Comparison of ENCODE assay signal across 18 cellular contexts in genomic region chr11:61273151-61274078, GRCh38. TPM values are rescaled to one million over a fixed set of nuclear protein-coding genes. Genes with fewer than 3 reads are reported as not detected.
DNase-seq lines count a peak whose midpoint lies in the region; ATAC-seq, FAIRE-seq and TF ChIP-seq lines count a peak whose summit lies in the region.
"Had no signal": no experiment of that assay in that cellular context is flagged by ENCODE, and none has a peak within 500 bp of the region (broad histone marks: within the 10 kb centered on the region; RNA-seq: fewer than 3 reads in every experiment).

No MANE protein-coding gene starts in this region.

- in situ Hi-C loops in Panc1 (cut with HindIII; ENCODE audit: low pct_unique_long_range_greater_than_20kb, low sequenced_read_pairs) = no loop called here

- BruUV-seq in Panc1 (replicated peaks; lab: Mats Ljungman, UMichigan) = no TSS peak

- no peak for TF ChIP-seq POLR2A in erythroblast (IDR thresholded peaks at IDR 0.05; ENCODE audit: low read length)

- H3K4me3 ChIP-seq in Panc1 (ENCODE audit: low read depth in 2 of 2, low read length in 2 of 2) = no peak overlapping the region
- no peak overlapping the region for H3K4me3 ChIP-seq in kidney (ENCODE audit: low read length in 2 of 2)
- no peak overlapping the region for H3K4me3 ChIP-seq in small intestine (ENCODE audit: low read depth in 1 of 2, low read length in 2 of 2)
- H3K4me3 ChIP-seq: cardiac muscle cell had no signal

- peak in 65 of 76 experiments; percentile 2 to 83 (median 57) for DNase-seq in HUDEP-2 (lab: John Stamatoyannopoulos, UW; ENCODE audit: unreplicated experiment in 76 of 76)
- no peak for DNase-seq in Panc1 (ENCODE audit: low read depth, low spot score)
- peak; percentile 85 for DNase-seq in kidney
- peak; percentile 51 for DNase-seq in small intestine
- DNase-seq in erythroblast (lab: John Stamatoyannopoulos, UW) = no peak
- DNase-seq in retina = no peak
- no peak for DNase-seq in Kasumi-1 (lab: John Stamatoyannopoulos, UW)
- DNase-seq in activated CD8-positive, alpha-beta memory T cell treated with anti-CD3 and anti-CD28 coated beads, Interleukin-2, amount 50 U/mL, for 48 hours = no peak
- DNase-seq: activated CD8-positive, alpha-beta memory T cell treated with anti-CD3 and anti-CD28 coated beads, Interleukin-2, amount 10 ng/mL, durations not matched to agents 7 days and 5 days; activated naive CD4-positive, alpha-beta T cell treated with anti-CD3 and anti-CD28 coated beads for 36 hours; CD4-positive, alpha-beta memory T cell; endodermal cell; GOT3; NCI-H1930; stimulated activated naive CD8-positive, alpha-beta T cell treated with anti-CD3 and anti-CD28 coated beads, Interleukin-15, amount 100 ng/mL, for 72 hours had no signal

- CTCF ChIA-PET in Panc1 (lab: Charles Lee) = interaction anchor here (0.7 kb wide), 1 partner anchor 8 kb away, joined by 9 read pairs; no protein-coding TSS in a partner anchor

- intact Hi-C loops in Panc1 (cut with micrococcal nuclease; ENCODE audit: unreplicated experiment) (no loop called here), kidney (cut with DNase I) (no loop called here)

- H3K9me3 ChIP-seq in Panc1 (ENCODE audit: control insufficient read depth, insufficient read depth, low read depth, low read length) = no peaks in the 10 kb centered on the region
- H3K9me3 ChIP-seq in kidney (ENCODE audit: control insufficient read depth in 1 of 2, low read length in 2 of 2) = no peaks in the 10 kb centered on the region
- H3K9me3 ChIP-seq in small intestine (ENCODE audit: control insufficient read depth, low read depth) = no peaks in the 10 kb centered on the region

- H3K27ac ChIP-seq in Panc1 (ENCODE audit: low read length) (no peak overlapping the region), kidney (ENCODE audit: low read depth in 2 of 2, low read length in 2 of 2) (no peak overlapping the region), small intestine (ENCODE audit: low read depth in 1 of 2, low read length in 1 of 2) (no peak overlapping the region)
- H3K27ac ChIP-seq: cardiac muscle cell had no signal

- no peaks in the 10 kb centered on the region for H3K27me3 ChIP-seq in Panc1 (ENCODE audit: control insufficient read depth, insufficient read depth, low read length)
- no peaks in the 10 kb centered on the region for H3K27me3 ChIP-seq in small intestine (ENCODE audit: control insufficient read depth in 2 of 2, insufficient read depth in 2 of 2, low read length in 2 of 2)
- H3K27me3 ChIP-seq: cardiac muscle cell had no signal

- peak; percentile 52 for ATAC-seq in Panc1
- ATAC-seq: activated CD8-positive, alpha-beta memory T cell treated with anti-CD3 and anti-CD28 coated beads, Interleukin-2, amount 10 ng/mL, durations not matched to agents 7 days and 5 days; stimulated activated naive CD8-positive, alpha-beta T cell treated with anti-CD3 and anti-CD28 coated beads, Interleukin-15, amount 100 ng/mL, for 72 hours had no signal

- TF ChIP-seq CTCF in Panc1 (IDR thresholded peaks at IDR 0.05) = no peak
- no peak for TF ChIP-seq CTCF in kidney (IDR thresholded peaks at IDR 0.05; ENCODE audit: borderline replicate concordance, extremely low read depth, insufficient read depth)

- 46 to 72% (median 58%) methylated on average over 16 to 17 of the region's 17 CpGs for WGBS in small intestine, 3 donors

- H3K4me1 ChIP-seq in Panc1 (ENCODE audit: control insufficient read depth, insufficient read depth, low read length) (no peaks in the 10 kb centered on the region), kidney (ENCODE audit: control insufficient read depth in 1 of 2, insufficient read depth in 1 of 2, low read depth in 1 of 2, low read length in 2 of 2) (no peaks in the 10 kb centered on the region), small intestine (ENCODE audit: control insufficient read depth in 2 of 2, insufficient read depth in 1 of 2, low read depth in 1 of 2, low read length in 1 of 2) (no peaks in the 10 kb centered on the region)

- POLR2A ChIA-PET in Panc1 (lab: Charles Lee) = interaction anchor here (0.5 kb wide), 1 partner anchor 157 kb away, joined by 16 read pairs; the partner anchor contains the start of genes CPSF7 and SDHAF2

- no peak for FAIRE-seq in kidney (lab: Jason Lieb, UNC)
- no peak for FAIRE-seq in small intestine (lab: Jason Lieb, UNC)

- H3K9ac ChIP-seq in kidney (ENCODE audit: low read length in 2 of 2) = no peak overlapping the region

- H3K36me3 ChIP-seq in Panc1 (ENCODE audit: control insufficient read depth, insufficient read depth, low read length) (no peaks in the 10 kb centered on the region), kidney (ENCODE audit: control insufficient read depth in 1 of 2, insufficient read depth in 2 of 2, low read length in 2 of 2) (no peaks in the 10 kb centered on the region), small intestine (ENCODE audit: control insufficient read depth in 2 of 2, insufficient read depth in 2 of 2, low read length in 2 of 2) (no peaks in the 10 kb centered on the region)
- H3K36me3 ChIP-seq: cardiac muscle cell had no signal

RNA-seq across cellular contexts. Expression of gene VWCE, which starts 21.7 kb away (rescaled TPM):
- total RNA-seq in Panc1 (2021; ENCODE audit: unreplicated experiment) (0.51 TPM), kidney (1.2 TPM)
- polyA plus RNA-seq in Panc1 (2012; ENCODE audit: insufficient read length) = 0.16 TPM
- polyA plus RNA-seq in kidney (ENCODE audit: insufficient read depth, low read depth, low replicate concordance) (0.32 TPM), small intestine (1 to 10 TPM in 2 of 3 donors, under 1 TPM in 1; 0.67 to 3.2 (median 2.7) TPM)
- polyA plus RNA-seq: CD4-positive, alpha-beta memory T cell had no signal

RNA-seq across cellular contexts. Expression of gene PGA5, which starts 32.4 kb away (rescaled TPM):
- not detected for total RNA-seq in Panc1 (2021; ENCODE audit: unreplicated experiment)
- polyA plus RNA-seq in Panc1 (2012; ENCODE audit: insufficient read length) = not detected
- total RNA-seq in kidney = 0.35 TPM
- not detected for polyA plus RNA-seq in kidney (ENCODE audit: insufficient read depth, low read depth, low replicate concordance)
- polyA plus RNA-seq in small intestine = 1 to 10 TPM in 1 of 3 donors, under 1 TPM in 2; 0.54 to 3.8 (median 0.89) TPM
- total RNA-seq: activated CD8-positive, alpha-beta memory T cell treated with anti-CD3 and anti-CD28 coated beads, Interleukin-2, amount 10 ng/mL, durations not matched to agents 7 days and 5 days; activated naive CD4-positive, alpha-beta T cell treated with anti-CD3 and anti-CD28 coated beads for 36 hours; CD4-positive, alpha-beta memory T cell; G401; kidney epithelial cell had no signal
- polyA plus RNA-seq: CD4-positive, alpha-beta memory T cell had no signal

RNA-seq across cellular contexts. Expression of gene PGA4, which starts 51.3 kb away (rescaled TPM):
- total RNA-seq in Panc1 (2021; ENCODE audit: unreplicated experiment) = not detected
- polyA plus RNA-seq in Panc1 (2012; ENCODE audit: insufficient read length) = not detected
- total RNA-seq in kidney = not detected
- not detected for polyA plus RNA-seq in kidney (ENCODE audit: insufficient read depth, low read depth, low replicate concordance)
- polyA plus RNA-seq in small intestine = 10 to 100 TPM in 1 of 3 donors, 1 to 10 TPM in 2; 5.4 to 49.3 (median 5.9) TPM
- total RNA-seq: activated CD8-positive, alpha-beta memory T cell treated with anti-CD3 and anti-CD28 coated beads, Interleukin-2, amount 10 ng/mL, durations not matched to agents 7 days and 5 days; activated naive CD4-positive, alpha-beta T cell treated with anti-CD3 and anti-CD28 coated beads for 36 hours; CD4-positive, alpha-beta memory T cell; G401; kidney epithelial cell had no signal
- polyA plus RNA-seq: CD4-positive, alpha-beta memory T cell had no signal

RNA-seq across cellular contexts. Expression of gene DDB1, which starts 59.5 kb away (rescaled TPM):
- total RNA-seq in Panc1 (2021; ENCODE audit: unreplicated experiment) = 217 TPM
- 134 TPM for polyA plus RNA-seq in Panc1 (2012; ENCODE audit: insufficient read length)
- 185 TPM for total RNA-seq in kidney
- polyA plus RNA-seq in kidney (ENCODE audit: insufficient read depth, low read depth, low replicate concordance) = 131 TPM
- 100 to 1,000 TPM; 137 to 165 (median 151) TPM for polyA plus RNA-seq in small intestine

RNA-seq across cellular contexts. Expression of gene TKFC, which starts 59.6 kb away (rescaled TPM):
- total RNA-seq in Panc1 (2021; ENCODE audit: unreplicated experiment) (79.6 TPM), kidney (64.6 TPM)
- 82.2 TPM for polyA plus RNA-seq in Panc1 (2012; ENCODE audit: insufficient read length)
- polyA plus RNA-seq in kidney (ENCODE audit: insufficient read depth, low read depth, low replicate concordance) (107 TPM), small intestine (1,000 to 10,000 TPM in 1 of 3 donors, 100 to 1,000 TPM in 2; 352 to 1,038 (median 539) TPM)

Comparison
In these comparisons a context has a peak if more than half of its experiments do, and no peak if none do; other contexts are left out.
1. DNase-seq: peak in HUDEP-2 (65 of 76), kidney (single experiment) and small intestine (single experiment); none in Panc1 (single experiment), erythroblast (0 of 2), retina (single experiment), Kasumi-1 (0 of 2) and activated CD8-positive, alpha-beta memory T cell treated with anti-CD3 and anti-CD28 coated beads, Interleukin-2, amount 50 U/mL, for 48 hours (single experiment).